In the genomic region with DNA sequence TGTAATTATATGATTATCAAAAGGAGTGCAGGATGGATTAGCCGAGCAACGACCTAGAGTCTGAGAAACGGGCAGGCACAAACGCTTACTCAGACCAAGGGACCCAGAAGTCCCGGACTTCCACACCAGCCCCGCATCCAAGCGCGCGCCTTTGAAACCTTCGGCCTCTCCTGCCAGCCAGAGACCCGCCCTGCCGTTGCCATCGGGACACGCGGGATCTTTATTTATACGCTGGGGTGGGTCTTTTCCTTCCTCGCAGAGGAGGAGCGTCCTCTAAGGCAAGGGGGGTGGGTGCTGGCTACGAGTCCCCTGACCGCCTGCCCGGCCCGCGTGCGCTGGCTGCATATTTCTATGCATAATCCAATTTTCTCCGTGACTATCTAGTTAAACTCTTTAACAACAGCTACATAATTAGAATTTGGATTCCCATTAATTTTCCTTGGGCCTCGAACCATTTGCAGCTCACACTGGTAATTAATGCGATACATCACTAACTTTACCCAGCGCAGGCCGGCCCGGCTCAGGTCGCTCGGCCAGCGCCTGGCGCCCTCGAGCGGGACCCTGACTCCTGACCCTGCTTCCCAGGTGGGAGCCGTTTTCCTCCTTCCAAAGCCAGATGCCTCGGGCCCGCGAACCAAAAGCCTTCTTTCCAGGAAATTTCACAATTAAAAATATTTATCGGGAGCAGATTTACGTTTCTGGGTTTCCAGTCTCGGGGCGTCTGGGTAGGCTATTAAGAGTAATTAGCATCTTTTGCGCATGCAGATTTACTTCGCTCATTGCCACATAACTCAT, we compare ENCODE assay signal across 10 cellular contexts. TPM values are rescaled to one million over a fixed set of nuclear protein-coding genes. Genes with fewer than 3 reads are reported as not detected.
A peak's percentile ranks its signal among the peaks of the same experiment; 100 is the strongest.
DNase-seq lines count a peak whose midpoint lies in the region; ATAC-seq and TF ChIP-seq lines count a peak whose summit lies in the region.
"Had no signal": no experiment of that assay in that cellular context is flagged by ENCODE, and none has a peak within 500 bp of the region (broad histone marks: within the 10 kb centered on the region; RNA-seq: fewer than 3 reads in every experiment).

No MANE protein-coding gene starts in this region.

- no peak overlapping the region for H3K9ac ChIP-seq in mesenchymal stem cell (ENCODE audit: low read length)

- no peak for ATAC-seq in activated CD8-positive, alpha-beta T cell treated with anti-CD3 and anti-CD28 coated beads for 36 hours
- ATAC-seq in GM21786 (IDR thresholded peaks at IDR 0.05; ENCODE audit: unreplicated experiment) = no peak
- ATAC-seq in GM18907 (IDR thresholded peaks at IDR 0.05; ENCODE audit: unreplicated experiment) = no peak

- no peak overlapping the region for H3K4ac ChIP-seq in mesenchymal stem cell (ENCODE audit: low read depth in 1 of 2, low read length in 2 of 2)

- H3K36me3 ChIP-seq in BE2C (no peaks in the 10 kb centered on the region), mesenchymal stem cell (ENCODE audit: control insufficient read depth in 1 of 2, insufficient read depth in 2 of 2, low read depth in 1 of 2, low read length in 2 of 2) (no peaks in the 10 kb centered on the region)
- H3K36me3 ChIP-seq in CD4-positive, alpha-beta memory T cell (ENCODE audit: insufficient read depth, low read length) = no peaks in the 10 kb centered on the region

- H3K27ac ChIP-seq in CD4-positive, alpha-beta memory T cell (ENCODE audit: low read depth, low read length) = no peak overlapping the region
- no peak overlapping the region for H3K27ac ChIP-seq in mesenchymal stem cell (ENCODE audit: low read length, poor library complexity, severe bottlenecking)

- DNase-seq in BE2C (no peak), mesenchymal stem cell (no peak), NAMALWA (ENCODE audit: low spot score) (no peak)
- DNase-seq in CD4-positive, alpha-beta memory T cell = no peak
- no peak for DNase-seq in activated CD8-positive, alpha-beta T cell treated with anti-CD3 and anti-CD28 coated beads for 36 hours

- no peaks in the 10 kb centered on the region for H3K36me3 Mint-ChIP-seq in CD4-positive, alpha-beta memory T cell
- H3K36me3 Mint-ChIP-seq in activated CD8-positive, alpha-beta T cell treated with anti-CD3 and anti-CD28 coated beads for 36 hours (ENCODE audit: low read depth) = no peaks in the 10 kb centered on the region

- H3K18ac ChIP-seq in mesenchymal stem cell (ENCODE audit: low read depth in 1 of 2, low read length in 2 of 2) = no peak overlapping the region

- no peak overlapping the region for H2AK5ac ChIP-seq in mesenchymal stem cell (ENCODE audit: low read length, severe bottlenecking)

- intact Hi-C loops in CD4-positive, alpha-beta memory T cell (cut with micrococcal nuclease) = loop anchor here (1.0 kb wide), 1 partner anchor 20 kb away; no protein-coding TSS in a partner anchor
- intact Hi-C loops in activated CD8-positive, alpha-beta T cell treated with anti-CD3 and anti-CD28 coated beads for 36 hours (cut with micrococcal nuclease) = loop anchor here (5.0 kb wide), 2 partner anchors 80 to 355 kb away; no protein-coding TSS in a partner anchor

- peaks cover 53 to 71% of the 10 kb centered on the region in 2 donors for H3K27me3 Mint-ChIP-seq in CD4-positive, alpha-beta memory T cell
- H3K27me3 Mint-ChIP-seq in activated CD8-positive, alpha-beta T cell treated with anti-CD3 and anti-CD28 coated beads for 36 hours = peaks cover 80% of the 10 kb centered on the region

- H2BK120ac ChIP-seq in mesenchymal stem cell (ENCODE audit: low read depth, low read length) = no peak overlapping the region

- H2BK5ac ChIP-seq in mesenchymal stem cell (ENCODE audit: low read depth, low read length, poor library complexity, severe bottlenecking) = no peak overlapping the region

- no peaks in the 10 kb centered on the region for H3K9me3 ChIP-seq in BE2C
- no peaks in the 10 kb centered on the region for H3K9me3 ChIP-seq in CD4-positive, alpha-beta memory T cell (ENCODE audit: control insufficient read depth in 1 of 2, low read length in 2 of 2)
- no peaks in the 10 kb centered on the region for H3K9me3 ChIP-seq in mesenchymal stem cell (ENCODE audit: control insufficient read depth, low read length)

- H2BK12ac ChIP-seq in mesenchymal stem cell (ENCODE audit: low read length in 2 of 2) = no peak overlapping the region

- no peak overlapping the region for H4K91ac ChIP-seq in mesenchymal stem cell (ENCODE audit: low read length)

- H3K4me1 ChIP-seq in BE2C = peaks cover 10% of the 10 kb centered on the region; the same call in 1 of the 2 replicates
- H3K4me1 ChIP-seq in CD4-positive, alpha-beta memory T cell (ENCODE audit: insufficient read depth, low read length) = peaks cover 52% of the 10 kb centered on the region
- H3K4me1 ChIP-seq in mesenchymal stem cell (ENCODE audit: control insufficient read depth, insufficient read depth, low read depth, low read length) = peaks cover 18% of the 10 kb centered on the region

- no peaks in the 10 kb centered on the region for H3K79me1 ChIP-seq in mesenchymal stem cell (replicated peaks; ENCODE audit: low read length, poor library complexity, severe bottlenecking)

- H2BK15ac ChIP-seq in mesenchymal stem cell (ENCODE audit: low read depth, poor library complexity, severe bottlenecking) = no peak overlapping the region

- peak overlapping the region; percentile 39 to 73 (median 69) for H3K4me3 Mint-ChIP-seq in CD4-positive, alpha-beta memory T cell
- H3K4me3 Mint-ChIP-seq in activated CD8-positive, alpha-beta T cell treated with anti-CD3 and anti-CD28 coated beads for 36 hours = peak overlapping the region; percentile 48

- peaks cover 0 to 9% (median 0%) of the 10 kb centered on the region in 8 donors for H3K9me3 Mint-ChIP-seq in CD4-positive, alpha-beta memory T cell
- H3K9me3 Mint-ChIP-seq in activated CD8-positive, alpha-beta T cell treated with anti-CD3 and anti-CD28 coated beads for 36 hours = no peaks in the 10 kb centered on the region

- WGBS in mesenchymal stem cell = 3% methylated on average over 40 of the region's 46 CpGs

- H3K4me3 ChIP-seq in BE2C (ENCODE audit: low read depth, low read length) (peak overlapping the region; percentile 33), mesenchymal stem cell (ENCODE audit: insufficient read depth in 1 of 2, low read depth in 1 of 2, low read length in 2 of 2) (no peak overlapping the region)
- H3K4me3 ChIP-seq in CD4-positive, alpha-beta memory T cell (ENCODE audit: low read length in 2 of 2) = no peak overlapping the region

- POLR2A ChIA-PET in CD4-positive, alpha-beta memory T cell (lab: Charles Lee; ENCODE audit: partially characterized antibody) = no interaction called here
- POLR2A ChIA-PET in activated CD8-positive, alpha-beta T cell treated with anti-CD3 and anti-CD28 coated beads for 36 hours (lab: Charles Lee) = no interaction called here

- no peak overlapping the region for H2AFZ ChIP-seq in mesenchymal stem cell (ENCODE audit: low read depth, low read length)

- H3K27me3 ChIP-seq in BE2C (peaks cover 89% of the 10 kb centered on the region), mesenchymal stem cell (ENCODE audit: control insufficient read depth in 1 of 2, insufficient read depth in 1 of 2, low read length in 2 of 2) (peaks cover 91 to 96% of the 10 kb centered on the region in 2 experiments)
- H3K27me3 ChIP-seq in CD4-positive, alpha-beta memory T cell (ENCODE audit: insufficient read depth, low read length) = peaks cover 73% of the 10 kb centered on the region

- CTCF ChIA-PET in CD4-positive, alpha-beta memory T cell (lab: Charles Lee; ENCODE audit: partially characterized antibody) = interaction anchor here (1.7 to 8.0 kb wide), 4 partner anchors 22 to 354 kb away, joined by 5 to 84 read pairs (median 48); no protein-coding TSS in a partner anchor
- CTCF ChIA-PET in activated CD8-positive, alpha-beta T cell treated with anti-CD3 and anti-CD28 coated beads for 36 hours (lab: Charles Lee) = interaction anchor here (0.8 to 9.0 kb wide), 8 partner anchors 13 to 353 kb away, joined by 3 to 174 read pairs (median 74); partner anchors contain the start of gene LBX1

- H3K14ac ChIP-seq in mesenchymal stem cell (ENCODE audit: low read length in 2 of 2) = no peak overlapping the region

- no peak overlapping the region for H3K23ac ChIP-seq in mesenchymal stem cell (ENCODE audit: low read length in 2 of 2)

- peaks cover 19 to 60% (median 35%) of the 10 kb centered on the region in 4 donors for H3K4me1 Mint-ChIP-seq in CD4-positive, alpha-beta memory T cell
- H3K4me1 Mint-ChIP-seq in activated CD8-positive, alpha-beta T cell treated with anti-CD3 and anti-CD28 coated beads for 36 hours (ENCODE audit: low read depth) = peaks cover 32% of the 10 kb centered on the region

- H3K4me2 ChIP-seq in mesenchymal stem cell (ENCODE audit: low read length, poor library complexity, severe bottlenecking) = peak overlapping the region; percentile 47

- no peak for TF ChIP-seq CTCF in BE2C (IDR thresholded peaks at IDR 0.05; ENCODE audit: low read depth, low read length)
- no peak for TF ChIP-seq CTCF in activated CD8-positive, alpha-beta T cell treated with anti-CD3 and anti-CD28 coated beads for 36 hours (IDR thresholded peaks at IDR 0.05)

- H4K8ac ChIP-seq in mesenchymal stem cell (ENCODE audit: low read length) = no peak overlapping the region

- H3K27ac Mint-ChIP-seq in CD4-positive, alpha-beta memory T cell = peak overlapping the region in 4 of 7 donors; percentile 16 to 85 (median 65)
- H3K27ac Mint-ChIP-seq in activated CD8-positive, alpha-beta T cell treated with anti-CD3 and anti-CD28 coated beads for 36 hours = no peak overlapping the region
- H3K27ac Mint-ChIP-seq: progenitor cell of endocrine pancreas had no signal

RNA-seq across cellular contexts. Expression of gene LBX1, which starts 12.4 kb away (rescaled TPM):
- not detected for polyA plus RNA-seq in BE2C (2012; ENCODE audit: insufficient read depth, insufficient read length, low read depth)
- total RNA-seq in CD4-positive, alpha-beta memory T cell = not detected
- not detected for polyA plus RNA-seq in CD4-positive, alpha-beta memory T cell
- total RNA-seq in activated CD8-positive, alpha-beta T cell treated with anti-CD3 and anti-CD28 coated beads for 36 hours = not detected
- polyA plus RNA-seq in mesenchymal stem cell (2013, experiment 1 of 2) = not detected
- not detected for polyA plus RNA-seq in mesenchymal stem cell (2013, experiment 2 of 2)
- total RNA-seq: lower leg skin, progenitor cell of endocrine pancreas, subcutaneous adipose tissue had no signal
